In the genomic region with DNA sequence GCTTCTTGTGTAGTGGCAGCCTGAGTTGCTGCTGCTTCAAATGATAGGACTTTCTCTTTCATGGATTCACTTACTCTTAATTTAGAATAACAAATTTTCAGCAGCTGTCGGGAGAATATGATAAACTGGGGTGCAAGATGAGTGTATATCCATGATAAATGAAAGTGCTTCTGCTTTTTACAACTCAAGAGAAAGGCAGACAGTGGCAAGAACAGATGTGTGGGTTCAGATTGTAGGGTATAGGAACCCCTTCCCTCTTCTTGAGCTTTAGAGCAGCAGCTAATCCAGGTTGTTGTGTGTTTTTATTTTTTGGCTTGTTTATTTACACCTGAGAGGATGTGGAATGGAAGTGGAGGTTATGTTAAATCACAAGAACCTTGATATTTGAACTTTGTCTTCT, we compare ENCODE assay signal across 10 cellular contexts. TPM values are rescaled to one million over a fixed set of nuclear protein-coding genes. Genes with fewer than 3 reads are reported as not detected.
DNase-seq lines count a peak whose midpoint lies in the region; ATAC-seq, FAIRE-seq and TF ChIP-seq lines count a peak whose summit lies in the region.
"Had no signal": no experiment of that assay in that cellular context is flagged by ENCODE, and none has a peak within 500 bp of the region (broad histone marks: within the 10 kb centered on the region; RNA-seq: fewer than 3 reads in every experiment).

No MANE protein-coding gene starts in this region.

- H3K27me3 ChIP-seq in astrocyte (ENCODE audit: insufficient read depth, low read length) = no peaks in the 10 kb centered on the region
- H3K27me3 ChIP-seq in left lung = no peaks in the 10 kb centered on the region

- peaks cover 25% of the 10 kb centered on the region for H3K36me3 Mint-ChIP-seq in activated naive CD4-positive, alpha-beta T cell treated with anti-CD3 and anti-CD28 coated beads, Interleukin-2, amount 10 ng/mL, durations not matched to agents 7 days and 5 days
- H3K36me3 Mint-ChIP-seq in astrocyte (ENCODE audit: low read depth, unreplicated experiment) = no peaks in the 10 kb centered on the region
- peaks cover 9% of the 10 kb centered on the region for H3K36me3 Mint-ChIP-seq in type B pancreatic cell

- FAIRE-seq in astrocyte (lab: Jason Lieb, UNC) = no peak
- no peak for FAIRE-seq in urothelium cell line (lab: Jason Lieb, UNC)
- FAIRE-seq: G401.6 had no signal

- no peak for DNase-seq in activated naive CD4-positive, alpha-beta T cell treated with anti-CD3 and anti-CD28 coated beads, Interleukin-2, amount 10 ng/mL, durations not matched to agents 7 days and 5 days
- no peak for DNase-seq in activated naive CD4-positive, alpha-beta T cell (lab: John Stamatoyannopoulos, UW)
- DNase-seq in astrocyte (ENCODE audit: low read depth) = no peak
- no peak for DNase-seq in left lung
- DNase-seq in type B pancreatic cell (ENCODE audit: extremely low spot score, unreplicated experiment) = no peak
- DNase-seq in stimulated activated CD4-positive, alpha-beta T cell treated with anti-CD3 and anti-CD28 coated beads, Interleukin-4, amount 100 ng/mL, for 1 hour = no peak
- DNase-seq in urothelium cell line (ENCODE audit: low spot score) = no peak
- DNase-seq: head of caudate nucleus had no signal

- H3K4me3 ChIP-seq in astrocyte (ENCODE audit: insufficient read depth, low read depth, low read length) = peak overlapping the region; percentile 94
- peak overlapping the region; percentile 30 to 52 for H3K4me3 ChIP-seq in left lung

- CTCF ChIA-PET in activated naive CD4-positive, alpha-beta T cell treated with anti-CD3 and anti-CD28 coated beads, Interleukin-2, amount 10 ng/mL, durations not matched to agents 7 days and 5 days (lab: Charles Lee) = interaction anchor here (0.6 to 1.5 kb wide), 2 partner anchors 10 to 82 kb away, joined by 3 to 7 read pairs; no protein-coding TSS in a partner anchor

- no peak for TF ChIP-seq CTCF in astrocyte (IDR thresholded peaks at IDR 0.05; ENCODE audit: insufficient read depth, low read depth, low read length)
- no peak for TF ChIP-seq CTCF in left lung (IDR thresholded peaks at IDR 0.05)
- no peak for TF ChIP-seq CTCF in type B pancreatic cell (conservative IDR thresholded peaks at IDR 0.05)

- H3K4me1 ChIP-seq in astrocyte (ENCODE audit: insufficient read depth, low read length) (no peaks in the 10 kb centered on the region), left lung (peaks cover 3 to 9% of the 10 kb centered on the region in 2 donors)

- peaks cover 3% of the 10 kb centered on the region for H4K20me1 ChIP-seq in astrocyte (ENCODE audit: insufficient read depth, low read length)

- H2AFZ ChIP-seq in astrocyte (ENCODE audit: low read depth, low read length) = no peak overlapping the region

- no peaks in the 10 kb centered on the region for H3K27me3 Mint-ChIP-seq in activated naive CD4-positive, alpha-beta T cell treated with anti-CD3 and anti-CD28 coated beads, Interleukin-2, amount 10 ng/mL, durations not matched to agents 7 days and 5 days
- H3K27me3 Mint-ChIP-seq in astrocyte (ENCODE audit: low read depth, unreplicated experiment) (no peaks in the 10 kb centered on the region), type B pancreatic cell (no peaks in the 10 kb centered on the region)

- peak overlapping the region; percentile 96 for H3K27ac Mint-ChIP-seq in activated naive CD4-positive, alpha-beta T cell treated with anti-CD3 and anti-CD28 coated beads, Interleukin-2, amount 10 ng/mL, durations not matched to agents 7 days and 5 days
- H3K27ac Mint-ChIP-seq in astrocyte (ENCODE audit: unreplicated experiment) (no peak overlapping the region), type B pancreatic cell (peak overlapping the region; percentile 92)

- intact Hi-C loops in left lung (cut with DNase I) = no loop called here

- peak overlapping the region; percentile 96 for H3K4me2 ChIP-seq in astrocyte (ENCODE audit: low read length)

- peak overlapping the region; percentile 90 for H3K27ac ChIP-seq in astrocyte (ENCODE audit: low read depth, low read length)
- H3K27ac ChIP-seq in left lung = peak overlapping the region; percentile 82 to 90

- H3K9me3 ChIP-seq in astrocyte (ENCODE audit: insufficient read depth, low read depth, low read length) = no peaks in the 10 kb centered on the region
- H3K9me3 ChIP-seq in left lung = no peaks in the 10 kb centered on the region

- H3K9me3 Mint-ChIP-seq in activated naive CD4-positive, alpha-beta T cell treated with anti-CD3 and anti-CD28 coated beads, Interleukin-2, amount 10 ng/mL, durations not matched to agents 7 days and 5 days = no peaks in the 10 kb centered on the region
- H3K9me3 Mint-ChIP-seq in astrocyte (ENCODE audit: unreplicated experiment) (no peaks in the 10 kb centered on the region), type B pancreatic cell (no peaks in the 10 kb centered on the region)

- H3K4me1 Mint-ChIP-seq in activated naive CD4-positive, alpha-beta T cell treated with anti-CD3 and anti-CD28 coated beads, Interleukin-2, amount 10 ng/mL, durations not matched to agents 7 days and 5 days = peaks cover 39% of the 10 kb centered on the region
- H3K4me1 Mint-ChIP-seq in astrocyte (ENCODE audit: low read depth, unreplicated experiment) = peaks cover 6% of the 10 kb centered on the region
- H3K4me1 Mint-ChIP-seq in type B pancreatic cell (ENCODE audit: unreplicated experiment) = peaks cover 4% of the 10 kb centered on the region

- no peaks in the 10 kb centered on the region for H3K36me3 ChIP-seq in astrocyte (ENCODE audit: insufficient read depth, low read length)
- H3K36me3 ChIP-seq in left lung = no peaks in the 10 kb centered on the region

- peak overlapping the region; percentile 96 for H3K4me3 Mint-ChIP-seq in activated naive CD4-positive, alpha-beta T cell treated with anti-CD3 and anti-CD28 coated beads, Interleukin-2, amount 10 ng/mL, durations not matched to agents 7 days and 5 days
- H3K4me3 Mint-ChIP-seq in astrocyte (ENCODE audit: unreplicated experiment) (peak overlapping the region; percentile 96), type B pancreatic cell (peak overlapping the region; percentile 93)

- peak overlapping the region; percentile 96 for H3K9ac ChIP-seq in astrocyte (ENCODE audit: low read length)

- ATAC-seq in left lung (no peak), HG02981 (IDR thresholded peaks at IDR 0.05; ENCODE audit: unreplicated experiment) (no peak)

- peaks cover 46% of the 10 kb centered on the region for H3K79me2 ChIP-seq in astrocyte (ENCODE audit: insufficient read depth, low read length)

RNA-seq across cellular contexts. Expression of gene SH3BGRL, which starts 1.1 kb away (rescaled TPM):
- 132 and 145 TPM in 2 replicates for total RNA-seq in astrocyte
- total RNA-seq in left lung = 100 to 1,000 TPM; 110 to 127 TPM
- total RNA-seq in type B pancreatic cell (ENCODE audit: low replicate concordance) = 52.4 and 73.2 TPM in 2 replicates

RNA-seq across cellular contexts. Expression of gene HMGN5, which starts 1.3 kb away (rescaled TPM):
- total RNA-seq in astrocyte (3.9 and 5.0 TPM in 2 replicates), left lung (1 to 10 TPM; 3.0 to 3.2 TPM), type B pancreatic cell (ENCODE audit: low replicate concordance) (2.7 and 6.4 TPM in 2 replicates)
